Comparison of ENCODE assay signal across 1 cellular context in genomic region chr14:35458442-35458841, GRCh38.
TF ChIP-seq lines count a peak whose summit lies in the region.

No MANE protein-coding gene starts in this region.

TF ChIP-seq in HEK293, 187 proteins besides CTCF, POLR2A, EP300 and RAD21 (continued from another document):
- TF ChIP-seq SETDB1 (IDR thresholded peaks at IDR 0.05; ENCODE audit: insufficient read length, low read length), result peak; percentile 89
- TF ChIP-seq ZNF473 (tag by site-specific recombination; IDR thresholded peaks at IDR 0.05), result no peak
- no peak for TF ChIP-seq ZNF768 (tag by site-specific recombination; IDR thresholded peaks at IDR 0.05)
- no peak for TF ChIP-seq ZFP3 (tag by site-specific recombination; IDR thresholded peaks at IDR 0.05; ENCODE audit: low read depth)
